Comparison of ENCODE assay signal across 2 cellular contexts in genomic region chr6:138945354-138945753, GRCh38.
TF ChIP-seq lines count a peak whose summit lies in the region.

No MANE protein-coding gene starts in this region.

TF ChIP-seq in SK-N-SH, 30 proteins besides CTCF, POLR2A, EP300 and RAD21 (continued from another document):
- TF ChIP-seq PBX3 (IDR thresholded peaks at IDR 0.05) (no peak), MEF2A (IDR thresholded peaks at IDR 0.05; ENCODE audit: borderline replicate concordance, low read depth) (no peak), MXI1 (IDR thresholded peaks at IDR 0.05; ENCODE audit: low read depth, low read length) (no peak), JUND (IDR thresholded peaks at IDR 0.05) (no peak)
TF ChIP-seq in SK-N-SH: peak in this region for 0.

TF ChIP-seq in SK-N-SH treated with all-trans-retinoic acid at 6 μM for 48 hours, 23 proteins besides CTCF, POLR2A, EP300 and RAD21 (continued from another document):
- TF ChIP-seq ZNF565 (CRISPR knock-in tag; conservative IDR thresholded peaks at IDR 0.05; ENCODE audit: low read depth) (no peak), CREB5 (CRISPR knock-in tag; IDR thresholded peaks at IDR 0.05; ENCODE audit: low read depth) (no peak), ESRRG (CRISPR knock-in tag; IDR thresholded peaks at IDR 0.05) (no peak), ZFP3 (CRISPR knock-in tag; IDR thresholded peaks at IDR 0.05) (no peak), ZNF70 (CRISPR knock-in tag; IDR thresholded peaks at IDR 0.05) (no peak), TSHZ2 (CRISPR knock-in tag; IDR thresholded peaks at IDR 0.05) (no peak), TOX (CRISPR knock-in tag; IDR thresholded peaks at IDR 0.05; ENCODE audit: borderline replicate concordance) (no peak), GLIS3 (CRISPR knock-in tag; IDR thresholded peaks at IDR 0.05) (no peak), ZC3H10 (CRISPR knock-in tag; IDR thresholded peaks at IDR 0.05) (no peak), PPARA (CRISPR knock-in tag; IDR thresholded peaks at IDR 0.05; ENCODE audit: borderline replicate concordance) (no peak)
TF ChIP-seq in SK-N-SH treated with all-trans-retinoic acid at 6 μM for 48 hours: peak in this region for 0.
